Comparison of ENCODE assay signal across 8 cellular contexts in genomic region chr1:214281902-214282695, GRCh38. TPM values are rescaled to one million over a fixed set of nuclear protein-coding genes. Genes with fewer than 3 reads are reported as not detected.
A peak's percentile ranks its signal among the peaks of the same experiment; 100 is the strongest.
DNase-seq lines count a peak whose midpoint lies in the region; ATAC-seq, FAIRE-seq and TF ChIP-seq lines count a peak whose summit lies in the region.

No MANE protein-coding gene starts in this region.

- no peak for TF ChIP-seq POLR2A in thyroid gland (IDR thresholded peaks at IDR 0.05)

- no peak for TF ChIP-seq CTCF in AG10803 (conservative IDR thresholded peaks at IDR 0.05; ENCODE audit: low read length)
- TF ChIP-seq CTCF in bronchial epithelial cell (IDR thresholded peaks at IDR 0.05; ENCODE audit: insufficient read depth, low read length, severe bottlenecking) = no peak
- TF ChIP-seq CTCF in thyroid gland (IDR thresholded peaks at IDR 0.05) = no peak

- no peaks in the 10 kb centered on the region for H3K9me3 ChIP-seq in thyroid gland

- peaks cover 0 to 13% of the 10 kb centered on the region in 2 donors for H3K4me1 ChIP-seq in thyroid gland

- H3K27me3 ChIP-seq in bronchial epithelial cell (ENCODE audit: control insufficient read depth, insufficient read depth, low read length) (no peaks in the 10 kb centered on the region), thyroid gland (no peaks in the 10 kb centered on the region)

- H3K4me3 ChIP-seq in AG10803 (ENCODE audit: low read length) (peak overlapping the region; percentile 81), bronchial epithelial cell (ENCODE audit: low read depth, low read length) (peak overlapping the region; percentile 63), thyroid gland (replicated peaks in 1 of 3) (peak overlapping the region; percentile 86 to 87 (median 87))

- no peak for FAIRE-seq in bronchial epithelial cell (lab: Jason Lieb, UNC)

- peak overlapping the region in 2 of 3 donors; percentile 93 to 96 for H3K27ac ChIP-seq in thyroid gland

- H3K36me3 ChIP-seq in bronchial epithelial cell (ENCODE audit: control insufficient read depth, insufficient read depth, low read length) = no peaks in the 10 kb centered on the region
- H3K36me3 ChIP-seq in thyroid gland = no peaks in the 10 kb centered on the region

- peak; percentile 2 for ATAC-seq in GM18868 (IDR thresholded peaks at IDR 0.05; ENCODE audit: unreplicated experiment)
- ATAC-seq in left lobe of liver = peak; percentile 24
- ATAC-seq in GM21381 (IDR thresholded peaks at IDR 0.05; ENCODE audit: unreplicated experiment) = no peak
- no peak for ATAC-seq in GM18909 (IDR thresholded peaks at IDR 0.05; ENCODE audit: poor library complexity, unreplicated experiment)

- intact Hi-C loops in thyroid gland (cut with DNase I) = no loop called here

- DNase-seq in AG10803 (ENCODE audit: low read depth) (peak; percentile 63), NCI-H510A (lab: John Stamatoyannopoulos, UW) (peak; percentile 16), bronchial epithelial cell (ENCODE audit: low read depth) (peak; percentile 82), left lobe of liver (ENCODE audit: low spot score) (no peak), thyroid gland (peak; percentile 69 to 74)

- WGBS in thyroid gland, 2 donors = 21 to 26% methylated on average over 9 of the region's 9 CpGs

RNA-seq across cellular contexts. Expression of gene SMYD2, which starts 1.1 kb away (rescaled TPM):
- total RNA-seq in bronchial epithelial cell (49.2 and 58.4 TPM in 2 replicates), left lobe of liver (20.6 TPM), thyroid gland (10 to 100 TPM; 37.6 to 56.1 (median 44.5) TPM)

Comparison
In these comparisons a context has a peak if more than half of its experiments do, and no peak if none do; other contexts are left out.
1. ATAC-seq: peak in GM18868 (single experiment) and left lobe of liver (single experiment); none in GM21381 (single experiment) and GM18909 (single experiment).
2. Peak in every context shown above with its lines, with median percentiles within 50 percentile points of each other: H3K4me3 ChIP-seq.